In genomic region chr6:39344821-39345280, GRCh38 we compare ENCODE assay signal across 25 cellular contexts. TPM values are rescaled to one million over a fixed set of nuclear protein-coding genes. Genes with fewer than 3 reads are reported as not detected.
DNase-seq lines count a peak whose midpoint lies in the region; ATAC-seq, FAIRE-seq and TF ChIP-seq lines count a peak whose summit lies in the region.
"Had no signal": no experiment of that assay in that cellular context is flagged by ENCODE, and none has a peak within 500 bp of the region (broad histone marks: within the 10 kb centered on the region; RNA-seq: fewer than 3 reads in every experiment).

No MANE protein-coding gene starts in this region.

- H3K4me2 ChIP-seq in K562 (ENCODE audit: insufficient read depth, low read length): no peak overlapping the region

- FAIRE-seq in K562 (lab: Jason Lieb, UNC): no peak
- FAIRE-seq: endometrium had no signal

- TF ChIP-seq RAD21 in K562 (CRISPR knock-in tag; conservative IDR thresholded peaks at IDR 0.05 in 1 of 2, IDR thresholded peaks at IDR 0.05 in 1 of 2): no peak

- in situ Hi-C loops in K562 (cut with MboI): no loop called here

- peaks cover 7 to 27% of the 10 kb centered on the region in 2 donors for H3K4me1 Mint-ChIP-seq in stimulated activated naive B cell treated with anti-CD40 and anti-IgM and Interleukin-4, amounts not matched to agents 10 μg/mL and 1 μg/mL and 100 μg/mL, for 72 hours
- H3K4me1 Mint-ChIP-seq: central memory CD8-positive, alpha-beta T cell had no signal

- POLR2A ChIA-PET in K562 (lab: Yijun Ruan, JAX): no interaction called here

- TF ChIP-seq CTCF in K562 (IDR thresholded peaks at IDR 0.05 in 2 of 3, conservative IDR thresholded peaks at IDR 0.05 in 1 of 3; ENCODE audit: insufficient read depth in 2 of 3, low read depth in 1 of 3, low read length in 3 of 3): no peak

- no peaks in the 10 kb centered on the region for H3K9me1 ChIP-seq in K562 (ENCODE audit: control insufficient read depth, insufficient read depth, low read length)

- CTCF ChIA-PET in K562 (lab: Yijun Ruan, JAX; ENCODE audit: low intra/inter-chr PET ratio): no interaction called here

- TF ChIP-seq EP300 in K562 (IDR thresholded peaks at IDR 0.05; ENCODE audit: low read length): no peak

- H3K9me3 Mint-ChIP-seq in stimulated activated naive B cell treated with anti-CD40 and anti-IgM and Interleukin-4, amounts not matched to agents 10 μg/mL and 1 μg/mL and 100 μg/mL, for 72 hours: peaks cover 2 to 4% of the 10 kb centered on the region in 2 donors
- H3K9me3 Mint-ChIP-seq: activated B cell treated with CpG ODN at 0.5 μM for 24 hours; activated naive CD8-positive, alpha-beta T cell treated with anti-CD3 and anti-CD28 coated beads, Interleukin-2, amount 50 U/mL, for 24 hours; activated T-helper 2 cell treated with anti-CD3 and anti-CD28 coated beads, Interferon-gamma antibody, Interleukin-2, Interleukin-4, amounts not matched to agents 10 μg/mL and 5 μg/mL and 100 μg/mL, durations not matched to agents 14 hours and 24 hours and 36 hours; central memory CD8-positive, alpha-beta T cell; stimulated activated naive CD8-positive, alpha-beta T cell treated with anti-CD3 and anti-CD28 coated beads, Interleukin-15, Interleukin-2, amounts not matched to agents 100 ng/mL and 50 ng/mL, for 24 hours had no signal

- no peak overlapping the region for H3K27ac ChIP-seq in K562 (ENCODE audit: extremely low read depth, low read depth, low read length)
- peak overlapping the region; percentile 3 for H3K27ac ChIP-seq in layer of hippocampus (ENCODE audit: low read depth, low read length)

- H3K27me3 ChIP-seq in K562 (ENCODE audit: control insufficient read depth in 2 of 2, insufficient read depth in 2 of 2, low read length in 2 of 2) (peaks cover 8 to 19% of the 10 kb centered on the region in 2 experiments; a peak in 4 of 5 replicates), layer of hippocampus (ENCODE audit: control insufficient read depth, insufficient read depth, low read length) (no peaks in the 10 kb centered on the region)
- H3K27me3 ChIP-seq: MG63 had no signal

- H3K27me3 Mint-ChIP-seq in stimulated activated naive B cell treated with anti-CD40 and anti-IgM and Interleukin-4, amounts not matched to agents 10 μg/mL and 1 μg/mL and 100 μg/mL, for 72 hours: peaks cover 0 to 5% of the 10 kb centered on the region in 2 donors
- H3K27me3 Mint-ChIP-seq: stimulated activated naive CD8-positive, alpha-beta T cell treated with anti-CD3 and anti-CD28 coated beads, Interleukin-15, Interleukin-2, amounts not matched to agents 100 ng/mL and 50 ng/mL, for 24 hours had no signal

- peaks cover 0 to 10% of the 10 kb centered on the region in 2 donors for H3K36me3 Mint-ChIP-seq in stimulated activated naive B cell treated with anti-CD40 and anti-IgM and Interleukin-4, amounts not matched to agents 10 μg/mL and 1 μg/mL and 100 μg/mL, for 72 hours

- no peaks in the 10 kb centered on the region for H3K9me3 ChIP-seq in K562 (replicated peaks; ENCODE audit: control insufficient read depth, insufficient read depth, low read depth, low read length)
- H3K9me3 ChIP-seq: MG63 had no signal

- no peaks in the 10 kb centered on the region for H3K79me2 ChIP-seq in K562 (ENCODE audit: control insufficient read depth, insufficient read depth, low read length)

- H3K4me1 ChIP-seq in K562 (replicated peaks in 1 of 2; ENCODE audit: control insufficient read depth in 2 of 2, insufficient read depth in 2 of 2, low read length in 2 of 2): no peaks in the 10 kb centered on the region

- H3K9ac ChIP-seq in K562 (ENCODE audit: insufficient read depth in 1 of 2, low read depth in 2 of 2, low read length in 2 of 2): no peak overlapping the region

- H3K4me3 Mint-ChIP-seq in stimulated activated naive B cell treated with anti-CD40 and anti-IgM and Interleukin-4, amounts not matched to agents 10 μg/mL and 1 μg/mL and 100 μg/mL, for 72 hours: no peak overlapping the region
- H3K4me3 Mint-ChIP-seq: activated B cell treated with CpG ODN at 0.5 μM for 24 hours; activated naive CD8-positive, alpha-beta T cell treated with anti-CD3 and anti-CD28 coated beads, Interleukin-2, amount 50 U/mL, for 24 hours; central memory CD8-positive, alpha-beta T cell; stimulated activated naive CD8-positive, alpha-beta T cell treated with anti-CD3 and anti-CD28 coated beads, Interleukin-15, Interleukin-2, amounts not matched to agents 100 ng/mL and 50 ng/mL, for 24 hours; T-helper 17 cell had no signal

- TF ChIP-seq POLR2A in K562 (conservative IDR thresholded peaks at IDR 0.05): no peak

- no peak overlapping the region for H3K4me3 ChIP-seq in K562
- H3K4me3 ChIP-seq: MG63 had no signal

- no TSS peak for BruUV-seq in K562 (replicated peaks; lab: Mats Ljungman, UMichigan)

- ATAC-seq in K562 (0 out of 3 replicates have a peak, but pooled peaks have one; percentile 9), GM21737 (IDR thresholded peaks at IDR 0.05; ENCODE audit: unreplicated experiment) (no peak), HG02759 (IDR thresholded peaks at IDR 0.05; ENCODE audit: unreplicated experiment) (no peak)
- no peak for ATAC-seq in stimulated activated naive B cell treated with anti-CD40 and anti-IgM and Interleukin-4, amounts not matched to agents 10 μg/mL and 1 μg/mL and 100 μg/mL, for 72 hours (replicated peaks)
- ATAC-seq: activated naive CD8-positive, alpha-beta T cell treated with anti-CD3 and anti-CD28 coated beads, Interleukin-2, amount 50 U/mL, for 24 hours; T-helper 17 cell had no signal

- intact Hi-C loops in K562 (cut with micrococcal nuclease): loop anchor here (5.0 kb wide), 2 partner anchors 547 to 962 kb away; no protein-coding TSS in a partner anchor

- H3K36me3 ChIP-seq in K562 (ENCODE audit: control insufficient read depth, insufficient read depth, low read length): no peaks in the 10 kb centered on the region
- H3K36me3 ChIP-seq: MG63 had no signal

- WGBS in K562 (ENCODE audit: insufficient coverage, low coverage, missing lambda C conversion rate): 0% methylated on average over 7 of the region's 7 CpGs

- no peak overlapping the region for H2AFZ ChIP-seq in K562 (ENCODE audit: low read depth, low read length)

- DNase-seq in NCI-H82 (lab: John Stamatoyannopoulos, UW): peak; percentile 46
- DNase-seq in NCI-H82 treated with DMSO at 0.1 percent for 48 hours (lab: John Stamatoyannopoulos, UW; ENCODE audit: unreplicated experiment): no peak
- peak in 1 of 4 experiments; percentile 40 for DNase-seq in K562 (ENCODE audit: extremely low read depth in 1 of 4, low spot score in 3 of 4)
- no peak for DNase-seq in stimulated activated naive B cell treated with anti-CD40 and anti-IgM and Interleukin-4, amounts not matched to agents 10 μg/mL and 1 μg/mL and 100 μg/mL, for 72 hours
- no peak for DNase-seq in stimulated activated CD4-positive, alpha-beta T cell treated with anti-CD3 and anti-CD28 coated beads, Interleukin-15, amount 100 ng/mL, for 24 hours
- DNase-seq: activated B cell treated with CpG ODN at 0.5 μM for 24 hours; activated naive CD8-positive, alpha-beta T cell treated with anti-CD3 and anti-CD28 coated beads, Interleukin-2, amount 50 U/mL, for 24 hours; MG63; NCI-H187; NCI-H446; retina; Right ventricle myocardium superior; T-helper 17 cell had no signal

- H3K27ac Mint-ChIP-seq in stimulated activated naive B cell treated with anti-CD40 and anti-IgM and Interleukin-4, amounts not matched to agents 10 μg/mL and 1 μg/mL and 100 μg/mL, for 72 hours: peak overlapping the region; percentile 94
- H3K27ac Mint-ChIP-seq: activated naive CD8-positive, alpha-beta T cell treated with anti-CD3 and anti-CD28 coated beads, Interleukin-2, amount 50 U/mL, for 24 hours; activated T-helper 2 cell treated with anti-CD3 and anti-CD28 coated beads, Interferon-gamma antibody, Interleukin-2, Interleukin-4, amounts not matched to agents 10 μg/mL and 5 μg/mL and 100 μg/mL, durations not matched to agents 14 hours and 24 hours and 36 hours; stimulated activated naive CD8-positive, alpha-beta T cell treated with anti-CD3 and anti-CD28 coated beads, Interleukin-15, Interleukin-2, amounts not matched to agents 100 ng/mL and 50 ng/mL, for 24 hours; T-helper 17 cell had no signal

- peaks cover 7% of the 10 kb centered on the region; the same call in 1 of the 2 replicates for H4K20me1 ChIP-seq in K562 (replicated peaks; ENCODE audit: control insufficient read depth, insufficient read depth, low read length)

RNA-seq across cellular contexts. Expression of gene KCNK16, which starts 22.3 kb away (rescaled TPM):
- total RNA-seq in K562 (2011; cell fraction: chromatin; rRNA removed; ENCODE audit: low replicate concordance): not detected in 2 replicates
- total RNA-seq in K562 (2011; cell fraction: nucleolus; rRNA removed): not detected in 2 replicates
- total RNA-seq in K562 (2011; cell fraction: nucleoplasm; rRNA removed): not detected in 2 replicates
- not detected in 2 replicates for total RNA-seq in K562 (2014; rRNA removed)
- not detected in 2 replicates for total RNA-seq in K562 (2014; rRNA removed; fragmentation: Illumina TruSeq; extraction: Trizol)
- not detected in 2 replicates for total RNA-seq in K562 (2015; rRNA removed; fragmentation: Illumina TruSeq; extraction: Trizol)
- total RNA-seq in K562 (2021): not detected in 2 replicates
- not detected in 2 replicates for polyA plus RNA-seq in K562 (2011; rRNA removed)
- polyA plus RNA-seq in K562 (2011; cell fraction: cytosol; rRNA removed): not detected in 2 replicates
- polyA plus RNA-seq in K562 (2011; cell fraction: nucleus; rRNA removed): not detected in 2 replicates
- not detected in 2 replicates for polyA plus RNA-seq in K562 (2012)
- polyA plus RNA-seq in K562 (2014; fragmentation: Illumina TruSeq; extraction: Trizol): not detected in 2 replicates
- polyA plus RNA-seq in K562 (2014; fragmentation: Nextera tagmentation; extraction: Ambion mirVana): not detected
- not detected in 2 replicates for polyA plus RNA-seq in K562 (2014; rRNA removed)
- polyA minus RNA-seq in K562 (2011; rRNA and poly(A)+ RNA removed): not detected in 2 replicates
- polyA minus RNA-seq in K562 (2011; cell fraction: cytosol; rRNA and poly(A)+ RNA removed): not detected in 2 replicates
- polyA minus RNA-seq in K562 (2011; cell fraction: nucleus; rRNA and poly(A)+ RNA removed): not detected in 2 replicates
- total RNA-seq: A673; activated B cell treated with CpG ODN at 0.5 μM for 24 hours; activated T-helper 2 cell treated with anti-CD3 and anti-CD28 coated beads, Interferon-gamma antibody, Interleukin-2, Interleukin-4, amounts not matched to agents 10 μg/mL and 5 μg/mL and 100 μg/mL, durations not matched to agents 14 hours and 24 hours and 36 hours; Daoy; HT1080; mesenteric fat pad; Right ventricle myocardium superior; T-helper 17 cell; ureter had no signal

RNA-seq across cellular contexts. Expression of gene KCNK17, which starts 30.6 kb away (rescaled TPM):
- total RNA-seq in K562 (2011; cell fraction: chromatin; rRNA removed; ENCODE audit: low replicate concordance): not detected in 2 replicates
- not detected in 2 replicates for total RNA-seq in K562 (2011; cell fraction: nucleolus; rRNA removed)
- not detected in 2 replicates for total RNA-seq in K562 (2011; cell fraction: nucleoplasm; rRNA removed)
- total RNA-seq in K562 (2014; rRNA removed) (not detected in 2 replicates), K562 (2014; rRNA removed; fragmentation: Illumina TruSeq; extraction: Trizol) (not detected in 2 replicates), K562 (2015; rRNA removed; fragmentation: Illumina TruSeq; extraction: Trizol) (not detected in 2 replicates), K562 (2021) (not detected in 2 replicates)
- polyA plus RNA-seq in K562 (2011; rRNA removed) (not detected in 2 replicates), K562 (2014; fragmentation: Illumina TruSeq; extraction: Trizol) (not detected in 2 replicates), K562 (2014; fragmentation: Nextera tagmentation; extraction: Ambion mirVana) (not detected), K562 (2014; rRNA removed) (not detected in 2 replicates)
- not detected in 2 replicates for polyA plus RNA-seq in K562 (2011; cell fraction: cytosol; rRNA removed)
- polyA plus RNA-seq in K562 (2011; cell fraction: nucleus; rRNA removed): not detected in 2 replicates
- not detected in 2 replicates for polyA plus RNA-seq in K562 (2012)
- not detected in 2 replicates for polyA minus RNA-seq in K562 (2011; rRNA and poly(A)+ RNA removed)
- not detected in 2 replicates for polyA minus RNA-seq in K562 (2011; cell fraction: cytosol; rRNA and poly(A)+ RNA removed)
- not detected in 2 replicates for polyA minus RNA-seq in K562 (2011; cell fraction: nucleus; rRNA and poly(A)+ RNA removed)
- total RNA-seq: A673; activated B cell treated with CpG ODN at 0.5 μM for 24 hours; activated T-helper 2 cell treated with anti-CD3 and anti-CD28 coated beads, Interferon-gamma antibody, Interleukin-2, Interleukin-4, amounts not matched to agents 10 μg/mL and 5 μg/mL and 100 μg/mL, durations not matched to agents 14 hours and 24 hours and 36 hours; Daoy; HT1080; Right ventricle myocardium superior; ureter had no signal
